Comparison of ENCODE assay signal across 28 cellular contexts in the genomic region with DNA sequence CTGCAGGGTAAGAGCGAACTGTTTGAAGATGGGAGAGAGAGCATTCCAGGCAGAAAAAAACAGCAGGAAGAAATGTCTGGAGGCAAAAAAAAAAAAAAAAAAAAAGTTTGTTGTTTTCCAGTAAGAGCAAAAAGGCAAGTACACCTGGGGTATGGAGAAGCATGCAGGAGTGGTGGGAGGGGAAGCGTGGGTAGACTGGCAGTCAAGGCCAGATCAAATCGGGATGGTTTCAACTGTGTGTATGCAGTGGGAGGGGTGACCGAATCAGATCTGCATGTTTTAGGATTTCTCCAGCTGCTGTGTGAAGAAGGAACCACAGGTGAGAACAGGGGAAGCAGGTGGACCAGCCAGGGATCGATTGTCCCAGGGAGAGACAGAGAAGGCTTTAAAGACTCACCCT. TPM values are rescaled to one million over a fixed set of nuclear protein-coding genes. Genes with fewer than 3 reads are reported as not detected.
"Had no signal": no experiment of that assay in that cellular context is flagged by ENCODE, and none has a peak within 500 bp of the region (broad histone marks: within the 10 kb centered on the region; RNA-seq: fewer than 3 reads in every experiment).

No MANE protein-coding gene starts in this region.

- H3K36me3 Mint-ChIP-seq: activated naive CD4-positive, alpha-beta T cell treated with anti-CD3 and anti-CD28 coated beads, Interleukin-2, amount 10 ng/mL, durations not matched to agents 7 days and 5 days; activated naive CD4-positive, alpha-beta T cell treated with anti-CD3 and anti-CD28 coated beads, Interleukin-2, amount 50 U/mL, for 72 hours; activated naive CD8-positive, alpha-beta T cell treated with anti-CD3 and anti-CD28 coated beads, Interleukin-2, amount 10 ng/mL, durations not matched to agents 7 days and 5 days had no signal

- H3K27ac Mint-ChIP-seq: activated CD8-positive, alpha-beta T cell treated with anti-CD3 and anti-CD28 coated beads for 36 hours; activated naive CD4-positive, alpha-beta T cell treated with anti-CD3 and anti-CD28 coated beads, Interleukin-2, amount 10 ng/mL, durations not matched to agents 7 days and 5 days; activated naive CD4-positive, alpha-beta T cell treated with anti-CD3 and anti-CD28 coated beads, Interleukin-2, amount 50 U/mL, for 72 hours; activated naive CD8-positive, alpha-beta T cell treated with anti-CD3 and anti-CD28 coated beads, Interleukin-2, amount 10 ng/mL, durations not matched to agents 7 days and 5 days; activated T-cell treated with anti-CD3 and anti-CD28 coated beads, Interleukin-2, amount 50 U/mL, for 24 hours; activated T-cell treated with anti-CD3 and anti-CD28 coated beads, Interleukin-2, amount 50 U/mL, for 72 hours; brain; effector memory CD8-positive, alpha-beta T cell had no signal

- H3K9me3 Mint-ChIP-seq: activated CD8-positive, alpha-beta T cell treated with anti-CD3 and anti-CD28 coated beads for 36 hours; activated naive CD4-positive, alpha-beta T cell treated with anti-CD3 and anti-CD28 coated beads, Interleukin-2, amount 10 ng/mL, durations not matched to agents 7 days and 5 days; activated naive CD8-positive, alpha-beta T cell treated with anti-CD3 and anti-CD28 coated beads, Interleukin-2, amount 10 ng/mL, durations not matched to agents 7 days and 5 days; activated T-cell treated with anti-CD3 and anti-CD28 coated beads, Interleukin-2, amount 50 U/mL, for 24 hours; activated T-cell treated with anti-CD3 and anti-CD28 coated beads, Interleukin-2, amount 50 U/mL, for 72 hours; brain; effector memory CD8-positive, alpha-beta T cell had no signal

- H3K4me1 ChIP-seq: ascending aorta, breast epithelium, colonic mucosa had no signal

- ATAC-seq: activated CD8-positive, alpha-beta T cell treated with anti-CD3 and anti-CD28 coated beads for 36 hours; activated naive CD4-positive, alpha-beta T cell treated with anti-CD3 and anti-CD28 coated beads, Interleukin-2, amount 50 U/mL, for 72 hours; activated T-cell treated with anti-CD3 and anti-CD28 coated beads, Interleukin-2, amount 50 U/mL, for 72 hours; effector memory CD8-positive, alpha-beta T cell had no signal

- H3K27me3 Mint-ChIP-seq: activated naive CD4-positive, alpha-beta T cell treated with anti-CD3 and anti-CD28 coated beads, Interleukin-2, amount 10 ng/mL, durations not matched to agents 7 days and 5 days; brain had no signal

- H3K9me3 ChIP-seq: ascending aorta, breast epithelium, colonic mucosa had no signal

- H3K4me3 Mint-ChIP-seq: activated CD8-positive, alpha-beta T cell treated with anti-CD3 and anti-CD28 coated beads for 36 hours; activated naive CD4-positive, alpha-beta T cell treated with anti-CD3 and anti-CD28 coated beads, Interleukin-2, amount 10 ng/mL, durations not matched to agents 7 days and 5 days; activated naive CD8-positive, alpha-beta T cell treated with anti-CD3 and anti-CD28 coated beads, Interleukin-2, amount 10 ng/mL, durations not matched to agents 7 days and 5 days; activated T-cell treated with anti-CD3 and anti-CD28 coated beads, Interleukin-2, amount 50 U/mL, for 24 hours; activated T-cell treated with anti-CD3 and anti-CD28 coated beads, Interleukin-2, amount 50 U/mL, for 72 hours; brain; effector memory CD8-positive, alpha-beta T cell had no signal

- H3K27me3 ChIP-seq: ascending aorta, breast epithelium, cardiac muscle cell, colonic mucosa had no signal

- H3K36me3 ChIP-seq: ascending aorta, breast epithelium, cardiac muscle cell, colonic mucosa had no signal

- H3K4me3 ChIP-seq: ascending aorta, breast epithelium, cardiac muscle cell, colonic mucosa had no signal

- H3K4me1 Mint-ChIP-seq: activated naive CD4-positive, alpha-beta T cell treated with anti-CD3 and anti-CD28 coated beads, Interleukin-2, amount 10 ng/mL, durations not matched to agents 7 days and 5 days; activated naive CD8-positive, alpha-beta T cell treated with anti-CD3 and anti-CD28 coated beads, Interleukin-2, amount 10 ng/mL, durations not matched to agents 7 days and 5 days; brain had no signal

- H3K27ac ChIP-seq: ascending aorta, breast epithelium, cardiac muscle cell, colonic mucosa, epithelial cell of prostate had no signal

- DNase-seq: activated CD4-positive, alpha-beta T cell treated with anti-CD3 and anti-CD28 coated beads for 1 hour; activated CD4-positive, alpha-beta T cell treated with anti-CD3 and anti-CD28 coated beads for 48 hours; activated CD4-positive, alpha-beta T cell treated with anti-CD3 and anti-CD28 coated beads, Interleukin-2, amount 50 U/mL, for 1 hour; activated CD4-positive, alpha-beta T cell treated with anti-CD3 and anti-CD28 coated beads, Interleukin-2, amount 50 U/mL, for 48 hours; activated CD8-positive, alpha-beta memory T cell treated with anti-CD3 and anti-CD28 coated beads for 24 hours; activated CD8-positive, alpha-beta T cell treated with anti-CD3 and anti-CD28 coated beads for 36 hours; activated gamma-delta T cell; activated naive CD4-positive, alpha-beta T cell; activated naive CD4-positive, alpha-beta T cell treated with anti-CD3 and anti-CD28 coated beads, Interleukin-2, amount 10 ng/mL, durations not matched to agents 7 days and 5 days; activated naive CD8-positive, alpha-beta T cell treated with anti-CD3 and anti-CD28 coated beads, Interleukin-2, amount 10 ng/mL, durations not matched to agents 7 days and 5 days; activated T-cell treated with anti-CD3 and anti-CD28 coated beads, Interleukin-2, amount 50 U/mL, for 24 hours; activated T-cell treated with anti-CD3 and anti-CD28 coated beads, Interleukin-2, amount 50 U/mL, for 72 hours; central memory CD4-positive, alpha-beta T cell; cerebellar nuclear complex; colonic mucosa; dermis blood vessel endothelial cell; effector CD4-positive, alpha-beta T cell; effector memory CD8-positive, alpha-beta T cell; foreskin fibroblast; T-helper 2 cell had no signal

RNA-seq across cellular contexts. Expression of gene CSMD2, which starts 34.7 kb away (rescaled TPM):
- total RNA-seq: activated CD8-positive, alpha-beta T cell treated with anti-CD3 and anti-CD28 coated beads for 36 hours; activated naive CD4-positive, alpha-beta T cell treated with anti-CD3 and anti-CD28 coated beads, Interleukin-2, amount 50 U/mL, for 72 hours; activated naive CD8-positive, alpha-beta T cell treated with anti-CD3 and anti-CD28 coated beads, Interleukin-2, amount 10 ng/mL, durations not matched to agents 7 days and 5 days; activated T-cell treated with anti-CD3 and anti-CD28 coated beads, Interleukin-2, amount 50 U/mL, for 72 hours; endothelial cell of umbilical vein; T-helper 1 cell treated with Interleukin-12 subunit alpha and Interleukin-12 subunit beta and Interleukin-4 antibody, amounts not matched to agents 30 ng/mL and 1 ng/mL, for 36 hours had no signal

RNA-seq across cellular contexts. Expression of gene C1orf94, which starts 46.4 kb away (rescaled TPM):
- total RNA-seq: activated CD8-positive, alpha-beta T cell treated with anti-CD3 and anti-CD28 coated beads for 36 hours; activated naive CD4-positive, alpha-beta T cell treated with anti-CD3 and anti-CD28 coated beads, Interleukin-2, amount 50 U/mL, for 72 hours; activated naive CD8-positive, alpha-beta T cell treated with anti-CD3 and anti-CD28 coated beads, Interleukin-2, amount 10 ng/mL, durations not matched to agents 7 days and 5 days; activated T-cell treated with anti-CD3 and anti-CD28 coated beads, Interleukin-2, amount 50 U/mL, for 72 hours; ascending aorta; breast epithelium; cardiac muscle cell; colonic mucosa; dermis blood vessel endothelial cell; endothelial cell of umbilical vein; T-helper 1 cell treated with Interleukin-12 subunit alpha and Interleukin-12 subunit beta and Interleukin-4 antibody, amounts not matched to agents 30 ng/mL and 1 ng/mL, for 36 hours had no signal
